Comparison of ENCODE assay signal across 20 cellular contexts in the genomic region with DNA sequence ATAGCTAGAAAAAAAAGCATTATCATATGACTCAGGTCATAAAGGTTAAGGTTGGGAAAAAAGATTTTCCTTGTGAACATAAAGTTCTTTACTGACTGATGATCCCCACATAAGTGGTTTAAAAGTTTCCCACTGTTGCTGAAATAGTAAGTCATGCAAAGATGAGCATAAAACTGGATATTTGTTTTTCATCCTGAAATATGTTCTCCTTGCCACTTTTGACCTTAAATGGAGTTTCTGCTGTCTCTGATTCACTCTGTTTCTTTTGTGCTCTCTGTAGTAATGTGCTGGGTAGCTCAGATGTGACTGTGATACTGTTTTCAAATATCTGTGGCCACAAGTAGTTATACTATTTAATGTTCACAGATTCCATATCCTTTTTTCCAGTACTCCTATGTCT.
DNase-seq lines count a peak whose midpoint lies in the region; ATAC-seq and TF ChIP-seq lines count a peak whose summit lies in the region.
"Had no signal": no experiment of that assay in that cellular context is flagged by ENCODE, and none has a peak within 500 bp of the region (broad histone marks: within the 10 kb centered on the region; RNA-seq: fewer than 3 reads in every experiment).

No MANE protein-coding gene starts in this region.

- H3K36me3 ChIP-seq in BJ (ENCODE audit: control insufficient read depth, insufficient read depth, low read length) (no peaks in the 10 kb centered on the region), RWPE2 (ENCODE audit: low read depth) (no peaks in the 10 kb centered on the region), osteoblast (ENCODE audit: insufficient read depth, low read length) (no peaks in the 10 kb centered on the region), H7 (replicated peaks; ENCODE audit: control insufficient read depth, insufficient read depth, low read length) (no peaks in the 10 kb centered on the region)
- H3K36me3 ChIP-seq: heart right ventricle had no signal

- H3K4me2 ChIP-seq in osteoblast (ENCODE audit: insufficient read depth, low read length), result peak overlapping the region; percentile 25

- H2AFZ ChIP-seq in osteoblast (ENCODE audit: low read length), result no peak overlapping the region

- TF ChIP-seq CTCF in BJ (IDR thresholded peaks at IDR 0.05; ENCODE audit: insufficient read depth, low read depth, low read length) (no peak), RWPE2 (IDR thresholded peaks at IDR 0.05; ENCODE audit: poor library complexity, severe bottlenecking) (no peak), osteoblast (IDR thresholded peaks at IDR 0.05; ENCODE audit: extremely low read depth, low read depth, low read length) (no peak)

- CTCF ChIA-PET in BJ (lab: Yijun Ruan, JAX), result interaction anchor here (0.5 kb wide), 1 partner anchor 43 kb away, joined by 3 read pairs; no protein-coding TSS in a partner anchor

- POLR2A ChIA-PET in BJ (lab: Charles Lee), result interaction anchor here (0.5 to 0.6 kb wide), 3 partner anchors 41 to 990 kb away, joined by 4 to 21 read pairs (median 8); no protein-coding TSS in a partner anchor

- H3K4me3 ChIP-seq in BJ (ENCODE audit: low read depth, low read length) (no peak overlapping the region), RWPE2 (ENCODE audit: severe bottlenecking) (no peak overlapping the region), osteoblast (ENCODE audit: insufficient read depth, low read length) (no peak overlapping the region), H7 (ENCODE audit: insufficient read depth, low read depth, low read length) (no peak overlapping the region)
- H3K4me3 ChIP-seq: coronary artery, GM12878, heart right ventricle had no signal

- no peaks in the 10 kb centered on the region for H3K27me3 ChIP-seq in BJ (ENCODE audit: control insufficient read depth, insufficient read depth, low read length)
- H3K27me3 ChIP-seq in RWPE2 (ENCODE audit: insufficient read depth, poor library complexity, severe bottlenecking), result no peaks in the 10 kb centered on the region
- no peaks in the 10 kb centered on the region for H3K27me3 ChIP-seq in osteoblast (ENCODE audit: insufficient read depth, low read length)
- H3K27me3 ChIP-seq in H7 (ENCODE audit: control insufficient read depth, insufficient read depth, low read length), result no peaks in the 10 kb centered on the region

- peak; percentile 53 for ATAC-seq in RWPE2 (ENCODE audit: low read depth)
- no peak for ATAC-seq in HG03354 (IDR thresholded peaks at IDR 0.05; ENCODE audit: poor library complexity, severe bottlenecking, unreplicated experiment)
- ATAC-seq: activated CD8-positive, alpha-beta memory T cell treated with anti-CD3 and anti-CD28 coated beads, Interleukin-2, amount 10 ng/mL, durations not matched to agents 7 days and 5 days; GM12878 had no signal

- DNase-seq in BJ (ENCODE audit: low read depth) (peak; percentile 30), RWPE2 (ENCODE audit: low spot score) (no peak), fibroblast of peridontal ligament (ENCODE audit: extremely low read depth) (peak; percentile 84), osteoblast (ENCODE audit: insufficient read length, low spot score, missing footprints) (no peak), H7 (no peak), GDM1 (lab: John Stamatoyannopoulos, UW) (no peak), NCI-H1417 treated with DMSO at 0.1 percent for 48 hours (lab: John Stamatoyannopoulos, UW) (no peak)
- DNase-seq: activated CD8-positive, alpha-beta memory T cell treated with anti-CD3 and anti-CD28 coated beads, Interleukin-2, amount 10 ng/mL, durations not matched to agents 7 days and 5 days; activated gamma-delta T cell; amygdala; heart right ventricle; kidney; NCI-H510A; right cardiac atrium; stimulated activated CD4-positive, alpha-beta T cell treated with anti-CD3 and anti-CD28 coated beads, Interleukin-1b, Interleukin-23, amount 100 ng/mL, for 48 hours; T-helper 9 cell had no signal

- no peaks in the 10 kb centered on the region for H4K20me1 ChIP-seq in osteoblast (ENCODE audit: insufficient read depth, low read length)

- H3K4me1 ChIP-seq in RWPE2 (ENCODE audit: insufficient read depth, poor library complexity, severe bottlenecking), result peaks cover 33% of the 10 kb centered on the region
- peaks cover 32% of the 10 kb centered on the region for H3K4me1 ChIP-seq in osteoblast (ENCODE audit: insufficient read depth, low read length)

- H3K9me3 ChIP-seq in RWPE2 (ENCODE audit: severe bottlenecking), result no peaks in the 10 kb centered on the region
- peaks cover 2% of the 10 kb centered on the region for H3K9me3 ChIP-seq in osteoblast (ENCODE audit: low read depth, low read length)

- H3K27ac ChIP-seq in RWPE2 (ENCODE audit: poor library complexity, severe bottlenecking) (peak overlapping the region; percentile 46), osteoblast (ENCODE audit: low read depth, low read length) (peak overlapping the region; percentile 80)
- H3K27ac ChIP-seq: coronary artery, epithelial cell of prostate had no signal

- H3K79me2 ChIP-seq in osteoblast (ENCODE audit: insufficient read depth, low read length), result no peaks in the 10 kb centered on the region

Comparison
In these comparisons a context has a peak if more than half of its experiments do, and no peak if none do; other contexts are left out.
1. DNase-seq: peak in BJ (single experiment) and fibroblast of peridontal ligament (single experiment); none in RWPE2 (single experiment), osteoblast (single experiment), H7 (single experiment), GDM1 (single experiment) and NCI-H1417 treated with DMSO at 0.1 percent for 48 hours (single experiment).